Comparison of ENCODE assay signal across 7 cellular contexts in the genomic region with DNA sequence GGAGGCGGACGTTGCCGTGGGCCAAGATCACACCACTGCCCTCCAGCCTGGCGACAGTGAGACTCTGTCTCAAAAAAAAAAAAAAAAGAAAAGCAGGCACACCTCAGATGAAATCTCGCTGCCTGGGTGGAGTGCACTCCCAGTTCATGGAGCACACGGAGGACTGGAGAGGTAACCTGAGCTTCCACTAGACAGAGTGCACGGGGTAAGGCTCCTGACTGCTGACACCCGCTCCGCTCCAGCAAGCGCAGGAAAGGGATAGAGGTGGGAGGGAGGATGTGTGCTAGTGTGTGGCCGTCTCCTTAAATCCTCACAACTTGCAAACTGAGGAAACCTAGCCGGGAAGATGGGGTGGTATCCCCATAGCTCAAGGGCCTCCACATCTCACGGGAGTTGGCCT. TPM values are rescaled to one million over a fixed set of nuclear protein-coding genes. Genes with fewer than 3 reads are reported as not detected.
A peak's percentile ranks its signal among the peaks of the same experiment; 100 is the strongest.
DNase-seq lines count a peak whose midpoint lies in the region; ATAC-seq and TF ChIP-seq lines count a peak whose summit lies in the region.

No MANE protein-coding gene starts in this region.

- no peak for TF ChIP-seq CTCF in sigmoid colon (IDR thresholded peaks at IDR 0.05)
- TF ChIP-seq CTCF in PC-9 (conservative IDR thresholded peaks at IDR 0.05): no peak
- TF ChIP-seq CTCF in mucosa of descending colon (IDR thresholded peaks at IDR 0.05): no peak

- no peak overlapping the region for H2AFZ ChIP-seq in PC-9

- H4K20me1 ChIP-seq in PC-9 (ENCODE audit: insufficient read depth): no peaks in the 10 kb centered on the region

- no peak for TF ChIP-seq EP300 in sigmoid colon (IDR thresholded peaks at IDR 0.05)

- 88 to 89% methylated on average over 13 of the region's 13 CpGs for WGBS in sigmoid colon, 2 donors

- no peaks in the 10 kb centered on the region for H3F3A ChIP-seq in PC-9 (ENCODE audit: insufficient read depth, low read depth)

- peak; percentile 85 for DNase-seq in NCI-H1092 treated with DMSO at 0.1 percent for 48 hours (lab: John Stamatoyannopoulos, UW)
- peak; percentile 76 for DNase-seq in NCI-H748 (lab: John Stamatoyannopoulos, UW; ENCODE audit: unreplicated experiment)
- peak; percentile 68 to 72 for DNase-seq in erythroblast (lab: John Stamatoyannopoulos, UW)
- no peak for DNase-seq in sigmoid colon
- DNase-seq in stimulated activated CD4-positive, alpha-beta T cell treated with anti-CD3 and anti-CD28 coated beads, Interleukin-12 subunit alpha, Interleukin-12 subunit beta, amount 100 ng/mL, for 4 hours: no peak
- no peak for DNase-seq in PC-9
- no peak for DNase-seq in mucosa of descending colon

- intact Hi-C loops in sigmoid colon (cut with DNase I) (loop anchor here (5.0 kb wide), 1 partner anchor 44 kb away; no protein-coding TSS in a partner anchor), PC-9 (cut with micrococcal nuclease; ENCODE audit: unreplicated experiment) (no loop called here), mucosa of descending colon (cut with DNase I, micrococcal nuclease) (no loop called here)

- no peaks in the 10 kb centered on the region for H3K27me3 ChIP-seq in sigmoid colon
- no peaks in the 10 kb centered on the region for H3K27me3 ChIP-seq in PC-9 (ENCODE audit: insufficient read depth, low read depth)

- CTCF ChIA-PET in PC-9 (lab: Charles Lee): no interaction called here

- no peaks in the 10 kb centered on the region for H3K79me2 ChIP-seq in PC-9 (ENCODE audit: low read depth)

- H3K4me1 ChIP-seq in sigmoid colon: peaks cover 0 to 46% (median 32%) of the 10 kb centered on the region in 4 donors
- H3K4me1 ChIP-seq in PC-9 (replicated peaks; ENCODE audit: insufficient read depth): no peaks in the 10 kb centered on the region
- peaks cover 7% of the 10 kb centered on the region for H3K4me1 ChIP-seq in mucosa of descending colon (ENCODE audit: low read depth)

- POLR2A ChIA-PET in PC-9 (lab: Charles Lee; ENCODE audit: unreplicated experiment): no interaction called here

- peaks cover 0 to 19% (median 0%) of the 10 kb centered on the region in 4 donors for H3K36me3 ChIP-seq in sigmoid colon
- no peaks in the 10 kb centered on the region for H3K36me3 ChIP-seq in PC-9 (ENCODE audit: low read depth)
- peaks cover 4% of the 10 kb centered on the region for H3K36me3 ChIP-seq in mucosa of descending colon (ENCODE audit: low read depth)

- ATAC-seq in mucosa of descending colon: no peak

- H3K9me3 ChIP-seq in sigmoid colon (no peaks in the 10 kb centered on the region), PC-9 (ENCODE audit: insufficient read depth, low read depth) (no peaks in the 10 kb centered on the region), mucosa of descending colon (no peaks in the 10 kb centered on the region)

- H3K4me3 ChIP-seq in sigmoid colon: no peak overlapping the region
- no peak overlapping the region for H3K4me3 ChIP-seq in PC-9
- no peak overlapping the region for H3K4me3 ChIP-seq in mucosa of descending colon

- BruUV-seq in PC-9 (replicated peaks; lab: Mats Ljungman, UMichigan): no TSS peak

- H3K4me2 ChIP-seq in PC-9: no peak overlapping the region

- peak; percentile 1 for TF ChIP-seq POLR2A in erythroblast (IDR thresholded peaks at IDR 0.05; ENCODE audit: low read length)
- no peak for TF ChIP-seq POLR2A in sigmoid colon (IDR thresholded peaks at IDR 0.05)

- H3K9me2 ChIP-seq in PC-9 (ENCODE audit: insufficient read depth): no peaks in the 10 kb centered on the region

- H3K27ac ChIP-seq in sigmoid colon (peak overlapping the region in 3 of 4 donors; percentile 65 to 69 (median 67)), PC-9 (no peak overlapping the region)

RNA-seq across cellular contexts. Expression of gene FAM53B, which starts 50.8 kb away (rescaled TPM):
- total RNA-seq in sigmoid colon: 10 to 100 TPM; 32.3 to 36.6 (median 34.4) TPM
- polyA plus RNA-seq in sigmoid colon: 10 to 100 TPM in 2 of 3 donors, 1 to 10 TPM in 1; 9.6 to 36.4 (median 12.0) TPM
- 9.0 and 9.8 TPM in 2 replicates for total RNA-seq in PC-9 (2021)
- total RNA-seq in mucosa of descending colon: 10 to 100 TPM; 37.2 to 48.0 (median 44.2) TPM

Comparison
In these comparisons a context has a peak if more than half of its experiments do, and no peak if none do; other contexts are left out.
1. DNase-seq: peak in NCI-H1092 treated with DMSO at 0.1 percent for 48 hours (single experiment), NCI-H748 (single experiment) and erythroblast (2 of 2); none in sigmoid colon (single experiment), stimulated activated CD4-positive, alpha-beta T cell treated with anti-CD3 and anti-CD28 coated beads, Interleukin-12 subunit alpha, Interleukin-12 subunit beta, amount 100 ng/mL, for 4 hours (single experiment), PC-9 (0 of 2) and mucosa of descending colon (0 of 3).